Comparison of ENCODE assay signal across 16 cellular contexts in genomic region chr13:50267917-50268316, GRCh38.
DNase-seq lines count a peak whose midpoint lies in the region; ATAC-seq and TF ChIP-seq lines count a peak whose summit lies in the region.
"Had no signal": no experiment of that assay in that cellular context is flagged by ENCODE, and none has a peak within 500 bp of the region (broad histone marks: within the 10 kb centered on the region; RNA-seq: fewer than 3 reads in every experiment).

No MANE protein-coding gene starts in this region.

- no peak overlapping the region for H3K27ac Mint-ChIP-seq in Calu3 (ENCODE audit: unreplicated experiment)
- H3K27ac Mint-ChIP-seq: CD8-positive, alpha-beta memory T cell had no signal

- no peaks in the 10 kb centered on the region for H3K27me3 ChIP-seq in Loucy (ENCODE audit: insufficient read depth, low read length, poor library complexity, severe bottlenecking)
- no peaks in the 10 kb centered on the region for H3K27me3 ChIP-seq in left lung
- H3K27me3 ChIP-seq in trophoblast cell (ENCODE audit: insufficient read depth, low read length), result no peaks in the 10 kb centered on the region

- no peak overlapping the region for H2BK12ac ChIP-seq in trophoblast cell (ENCODE audit: low read length)

- TF ChIP-seq CTCF in Calu3 (IDR thresholded peaks at IDR 0.05; ENCODE audit: unreplicated experiment) (no peak), Loucy (conservative IDR thresholded peaks at IDR 0.05; ENCODE audit: low read length) (no peak), left lung (IDR thresholded peaks at IDR 0.05) (no peak)

- H3K79me2 ChIP-seq in Loucy (ENCODE audit: insufficient read depth, low read length) (peaks cover 81% of the 10 kb centered on the region), trophoblast cell (ENCODE audit: control insufficient read depth, insufficient read depth, low read length, poor library complexity) (no peaks in the 10 kb centered on the region)

- no peaks in the 10 kb centered on the region for H3K27me3 Mint-ChIP-seq in Calu3 (ENCODE audit: unreplicated experiment)
- H3K27me3 Mint-ChIP-seq: CD8-positive, alpha-beta memory T cell had no signal

- H2AFZ ChIP-seq in Loucy (ENCODE audit: low read length), result no peak overlapping the region
- no peak overlapping the region for H2AFZ ChIP-seq in trophoblast cell (ENCODE audit: insufficient read depth, low read length, poor library complexity)

- no peak overlapping the region for H3K4me3 Mint-ChIP-seq in Calu3 (ENCODE audit: low read depth, unreplicated experiment)
- H3K4me3 Mint-ChIP-seq: CD8-positive, alpha-beta memory T cell had no signal

- peaks cover 9% of the 10 kb centered on the region for H3K4me1 Mint-ChIP-seq in Calu3 (ENCODE audit: low read depth, unreplicated experiment)

- no peak overlapping the region for H3K14ac ChIP-seq in trophoblast cell (ENCODE audit: low read length)

- no peaks in the 10 kb centered on the region for H3F3A ChIP-seq in Loucy (ENCODE audit: low read depth)

- intact Hi-C loops in Calu3 (cut with micrococcal nuclease; ENCODE audit: unreplicated experiment), result no loop called here
- intact Hi-C loops in left lung (cut with DNase I), result no loop called here

- H4K91ac ChIP-seq in trophoblast cell (ENCODE audit: low read depth, low read length), result no peak overlapping the region

- no peaks in the 10 kb centered on the region for H3K79me1 ChIP-seq in trophoblast cell (ENCODE audit: low read length)

- H2BK120ac ChIP-seq in trophoblast cell (ENCODE audit: insufficient read depth, low read length, poor library complexity), result no peak overlapping the region

- H3K9me3 Mint-ChIP-seq in Calu3 (ENCODE audit: low read depth, unreplicated experiment), result peaks cover 2% of the 10 kb centered on the region
- H3K9me3 Mint-ChIP-seq: CD8-positive, alpha-beta memory T cell had no signal

- peak overlapping the region; percentile 74 for H3K4me2 ChIP-seq in Loucy (ENCODE audit: low read depth, low read length, poor library complexity, severe bottlenecking)
- H3K4me2 ChIP-seq in trophoblast cell (ENCODE audit: low read length), result no peak overlapping the region

- WGBS in trophoblast cell (ENCODE audit: extremely low coverage, insufficient coverage, insufficient read length), result no CpG with 5 or more reads among the region's 1 CpG

- H3K4me3 ChIP-seq in Loucy (ENCODE audit: low read length, poor library complexity, severe bottlenecking) (peak overlapping the region; percentile 42), left lung (no peak overlapping the region), trophoblast cell (ENCODE audit: low read depth, low read length) (no peak overlapping the region)

- H3K4me1 ChIP-seq in Loucy (ENCODE audit: insufficient read depth, low read length, poor library complexity, severe bottlenecking) (peaks cover 47% of the 10 kb centered on the region), left lung (no peaks in the 10 kb centered on the region), trophoblast cell (ENCODE audit: control insufficient read depth in 1 of 2, insufficient read depth in 2 of 2, low read length in 2 of 2) (no peaks in the 10 kb centered on the region)

- H3K9me2 ChIP-seq in Loucy (replicated peaks; ENCODE audit: low read depth, low read length), result no peaks in the 10 kb centered on the region

- H4K12ac ChIP-seq in trophoblast cell (ENCODE audit: low read depth, low read length), result no peak overlapping the region

- no TSS peak for BruUV-seq in Calu3 (replicated peaks; lab: Mats Ljungman, UMichigan)

- H2BK5ac ChIP-seq in trophoblast cell (ENCODE audit: low read depth, low read length, poor library complexity), result no peak overlapping the region

- ATAC-seq in left lung (peak; percentile 69), GM18870 (IDR thresholded peaks at IDR 0.05; ENCODE audit: unreplicated experiment) (no peak)

- no peaks in the 10 kb centered on the region for H3K36me3 Mint-ChIP-seq in Calu3 (ENCODE audit: insufficient read depth, unreplicated experiment)

- CTCF ChIA-PET in Calu3 (lab: Charles Lee), result no interaction called here

- H3K9me3 ChIP-seq in Loucy (ENCODE audit: insufficient read depth, low read depth, low read length) (no peaks in the 10 kb centered on the region), left lung (no peaks in the 10 kb centered on the region), trophoblast cell (ENCODE audit: insufficient read depth, low read depth, low read length) (no peaks in the 10 kb centered on the region)

- no peak overlapping the region for H3K27ac ChIP-seq in left lung
- no peak overlapping the region for H3K27ac ChIP-seq in trophoblast cell (ENCODE audit: low read depth, low read length)
- H3K27ac ChIP-seq: C4-2B had no signal

- H4K8ac ChIP-seq in trophoblast cell (ENCODE audit: low read depth, low read length), result no peak overlapping the region

- DNase-seq in Calu3 (peak; percentile 7), left lung (no peak), trophoblast cell (peak; percentile 10 to 35), inferior parietal cortex (ENCODE audit: extremely low spot score) (no peak), NK-92 (lab: John Stamatoyannopoulos, UW; ENCODE audit: unreplicated experiment) (no peak)
- DNase-seq in activated CD4-positive, alpha-beta T cell treated with anti-CD3 and anti-CD28 coated beads, Interleukin-2, amount 50 U/mL, for 1 hour, result no peak
- DNase-seq: CD8-positive, alpha-beta memory T cell; MM.1S; NCI-H1048; NCI-H1417 treated with DMSO at 0.1 percent for 48 hours; NCI-H187; NCI-H510A; NCI-H774 had no signal

- peak overlapping the region; percentile 3 for H3K23ac ChIP-seq in trophoblast cell (ENCODE audit: low read length)

- H4K20me1 ChIP-seq in Loucy (ENCODE audit: insufficient read depth, low read length, poor library complexity, severe bottlenecking), result no peaks in the 10 kb centered on the region

- H3K4ac ChIP-seq in trophoblast cell (ENCODE audit: low read depth, low read length), result no peak overlapping the region

- peak overlapping the region; percentile 43 for H3K9ac ChIP-seq in Loucy (ENCODE audit: low read depth, low read length, poor library complexity, severe bottlenecking)
- no peak overlapping the region for H3K9ac ChIP-seq in trophoblast cell (ENCODE audit: low read length)

- peaks cover 3% of the 10 kb centered on the region; the same call in 1 of the 2 replicates for H3K36me3 ChIP-seq in Loucy (ENCODE audit: insufficient read depth, low read length)
- H3K36me3 ChIP-seq in left lung, result no peaks in the 10 kb centered on the region
- H3K36me3 ChIP-seq in trophoblast cell (ENCODE audit: control insufficient read depth in 1 of 2, insufficient read depth in 2 of 2, low read length in 2 of 2), result no peaks in the 10 kb centered on the region

- no peak overlapping the region for H2AK5ac ChIP-seq in trophoblast cell (ENCODE audit: low read length)

- no peak overlapping the region for H3K18ac ChIP-seq in trophoblast cell (ENCODE audit: low read length)

Comparison
In these comparisons a context has a peak if more than half of its experiments do, and no peak if none do; other contexts are left out.
1. DNase-seq: peak in Calu3 (single experiment) and trophoblast cell (2 of 2); none in left lung (0 of 2), activated CD4-positive, alpha-beta T cell treated with anti-CD3 and anti-CD28 coated beads, Interleukin-2, amount 50 U/mL, for 1 hour (single experiment), inferior parietal cortex (single experiment) and NK-92 (single experiment).